ENCODE assay signal across 8 cellular contexts in genomic region chr18:77054288-77054605, GRCh38.
DNase-seq lines count a peak whose midpoint lies in the region; ATAC-seq, FAIRE-seq and TF ChIP-seq lines count a peak whose summit lies in the region.

No MANE protein-coding gene starts in this region.

- peak overlapping the region; percentile 70 to 89 (median 82) for H3K4me3 Mint-ChIP-seq in CD8-positive, alpha-beta memory T cell

- peaks cover 0 to 31% (median 5%) of the 10 kb centered on the region in 3 donors for H3K36me3 Mint-ChIP-seq in CD8-positive, alpha-beta memory T cell

- POLR2A ChIA-PET in CD8-positive, alpha-beta memory T cell (lab: Charles Lee), result interaction anchor here (0.6 to 2.1 kb wide), 5 partner anchors 11 to 78 kb away, joined by 3 to 10 read pairs (median 5); partner anchors contain the start of gene MBP

- no peaks in the 10 kb centered on the region for H3K9me3 Mint-ChIP-seq in CD8-positive, alpha-beta memory T cell

- TF ChIP-seq POLR2A in Peyer's patch (IDR thresholded peaks at IDR 0.05), result no peak
- no peak for TF ChIP-seq POLR2A in tibial nerve (IDR thresholded peaks at IDR 0.05)

- peaks cover 62 to 76% (median 67%) of the 10 kb centered on the region in 3 donors for H3K4me1 Mint-ChIP-seq in CD8-positive, alpha-beta memory T cell

- H3K9me3 ChIP-seq in CD8-positive, alpha-beta memory T cell (ENCODE audit: low read length), result no peaks in the 10 kb centered on the region
- no peaks in the 10 kb centered on the region for H3K9me3 ChIP-seq in Peyer's patch
- no peaks in the 10 kb centered on the region for H3K9me3 ChIP-seq in right atrium auricular region
- no peaks in the 10 kb centered on the region for H3K9me3 ChIP-seq in tibial nerve

- H3K36me3 ChIP-seq in CD8-positive, alpha-beta memory T cell (ENCODE audit: insufficient read depth, low read length), result peaks cover 10% of the 10 kb centered on the region
- no peaks in the 10 kb centered on the region for H3K36me3 ChIP-seq in Peyer's patch
- H3K36me3 ChIP-seq in right atrium auricular region, result no peaks in the 10 kb centered on the region
- no peaks in the 10 kb centered on the region for H3K36me3 ChIP-seq in tibial nerve

- H3K27ac Mint-ChIP-seq in CD8-positive, alpha-beta memory T cell, result peak overlapping the region; percentile 83 to 98 (median 94)

- no peak for DNase-seq in CD8-positive, alpha-beta memory T cell
- DNase-seq in Peyer's patch, result peak in 1 of 3 donors; percentile 45
- no peak for DNase-seq in right atrium auricular region (ENCODE audit: low spot score)
- DNase-seq in tibial nerve (ENCODE audit: low spot score in 2 of 2), result no peak
- DNase-seq in frontal cortex (ENCODE audit: low spot score in 2 of 2), result no peak
- DNase-seq in D341Med (ENCODE audit: low spot score), result no peak
- DNase-seq in activated CD4-positive, CD25-positive, alpha-beta regulatory T cell treated with anti-CD3 and anti-CD28 coated beads, Interleukin-2, amount 50 U/mL, for 72 hours, result no peak

- FAIRE-seq in frontal cortex (lab: Jason Lieb, UNC), result no peak

- TF ChIP-seq CTCF in Peyer's patch (IDR thresholded peaks at IDR 0.05), result no peak
- no peak for TF ChIP-seq CTCF in right atrium auricular region (IDR thresholded peaks at IDR 0.05)
- TF ChIP-seq CTCF in tibial nerve (IDR thresholded peaks at IDR 0.05), result no peak

- H3K4me1 ChIP-seq in CD8-positive, alpha-beta memory T cell (ENCODE audit: insufficient read depth, low read length), result peaks cover 72% of the 10 kb centered on the region
- H3K4me1 ChIP-seq in Peyer's patch (peaks cover 19 to 57% (median 43%) of the 10 kb centered on the region in 4 donors), right atrium auricular region (peaks cover 0 to 55% of the 10 kb centered on the region in 2 donors), tibial nerve (peaks cover 0 to 75% (median 62%) of the 10 kb centered on the region in 4 donors)

- no peak for TF ChIP-seq EP300 in tibial nerve (IDR thresholded peaks at IDR 0.05)

- no peaks in the 10 kb centered on the region for H3K27me3 Mint-ChIP-seq in CD8-positive, alpha-beta memory T cell

- no peaks in the 10 kb centered on the region for H3K27me3 ChIP-seq in CD8-positive, alpha-beta memory T cell (ENCODE audit: insufficient read depth, low read length, poor library complexity, severe bottlenecking)
- H3K27me3 ChIP-seq in Peyer's patch (no peaks in the 10 kb centered on the region), right atrium auricular region (no peaks in the 10 kb centered on the region), tibial nerve (no peaks in the 10 kb centered on the region)

- ATAC-seq in GM21717 (IDR thresholded peaks at IDR 0.05; ENCODE audit: unreplicated experiment), result peak; percentile 3

- 67 to 81% methylated on average over 6 of the region's 6 CpGs for WGBS in tibial nerve, 2 donors

- peak overlapping the region; percentile 71 for H3K27ac ChIP-seq in CD8-positive, alpha-beta memory T cell (ENCODE audit: low read depth, low read length)
- H3K27ac ChIP-seq in Peyer's patch (peak overlapping the region; percentile 78 to 91 (median 84)), right atrium auricular region (peak overlapping the region; percentile 66 to 76), tibial nerve (peak overlapping the region; percentile 74 to 92 (median 87))

- peak overlapping the region; percentile 50 for H3K4me3 ChIP-seq in CD8-positive, alpha-beta memory T cell (ENCODE audit: low read length)
- H3K4me3 ChIP-seq in Peyer's patch, result peak overlapping the region in 2 of 4 donors; percentile 0 to 7
- H3K4me3 ChIP-seq in right atrium auricular region, result no peak overlapping the region
- H3K4me3 ChIP-seq in tibial nerve, result peak overlapping the region in 1 of 4 donors; percentile 22

- CTCF ChIA-PET in CD8-positive, alpha-beta memory T cell (lab: Charles Lee), result interaction anchor here (0.6 to 3.3 kb wide), 14 partner anchors 10 to 1502 kb away, joined by 3 to 38 read pairs (median 7); partner anchors contain the start of gene MBP
